Comparison of ENCODE assay signal across 21 cellular contexts in the genomic region with DNA sequence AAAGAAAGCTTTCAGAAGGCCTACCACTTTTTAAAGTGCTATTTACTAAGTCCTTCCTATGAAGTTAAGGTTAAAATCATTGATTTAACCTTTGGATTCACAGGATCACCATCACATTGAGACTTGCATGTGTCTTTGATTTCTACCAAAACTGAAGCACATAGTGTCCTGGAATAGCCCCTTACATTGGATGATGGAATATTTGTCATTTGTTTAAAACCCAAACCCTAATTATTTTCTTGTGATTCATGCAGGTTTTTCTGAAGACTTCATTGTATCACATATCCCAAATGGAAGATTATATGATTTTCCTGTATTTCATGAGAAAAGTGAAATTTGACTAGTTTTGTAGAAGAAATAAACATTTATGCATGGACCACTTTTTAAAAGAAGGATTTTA. TPM values are rescaled to one million over a fixed set of nuclear protein-coding genes. Genes with fewer than 3 reads are reported as not detected.
A peak's percentile ranks its signal among the peaks of the same experiment; 100 is the strongest.
DNase-seq lines count a peak whose midpoint lies in the region; ATAC-seq, FAIRE-seq and TF ChIP-seq lines count a peak whose summit lies in the region.
"Had no signal": no experiment of that assay in that cellular context is flagged by ENCODE, and none has a peak within 500 bp of the region (broad histone marks: within the 10 kb centered on the region; RNA-seq: fewer than 3 reads in every experiment).

No MANE protein-coding gene starts in this region.

- FAIRE-seq in A549 (lab: Jason Lieb, UNC) (peak; percentile 78), frontal cortex (lab: Jason Lieb, UNC) (no peak)
- FAIRE-seq: GM12892, HepG2, TTC549 had no signal

- no peak for TF ChIP-seq POLR2A in A549 (IDR thresholded peaks at IDR 0.05; ENCODE audit: low read length)

- H3K4me1 ChIP-seq in A549: peaks cover 68% of the 10 kb centered on the region
- H3K4me1 ChIP-seq: uterus had no signal

- no peak overlapping the region for H3K27ac Mint-ChIP-seq in activated CD8-positive, alpha-beta T cell treated with anti-CD3 and anti-CD28 coated beads, Interleukin-2, amount 10 ng/mL, durations not matched to agents 7 days and 5 days
- H3K27ac Mint-ChIP-seq: activated CD4-positive, alpha-beta T cell treated with anti-CD3 and anti-CD28 coated beads, Interleukin-2, amount 10 ng/mL, durations not matched to agents 7 days and 5 days; activated naive CD8-positive, alpha-beta T cell; activated T-cell treated with anti-CD3 and anti-CD28 coated beads, Interleukin-2, amount 50 U/mL, for 24 hours; memory B cell; stimulated activated naive CD8-positive, alpha-beta T cell treated with anti-CD3 and anti-CD28 coated beads, Interleukin-15, amount 100 ng/mL, for 72 hours had no signal

- no peak for TF ChIP-seq CTCF in A549 (IDR thresholded peaks at IDR 0.05)
- no peak for TF ChIP-seq CTCF in HFF-Myc (IDR thresholded peaks at IDR 0.05; ENCODE audit: low read depth, low read length, missing control alignments)
- TF ChIP-seq CTCF in kidney epithelial cell (IDR thresholded peaks at IDR 0.05; ENCODE audit: insufficient read depth, low read length, poor library complexity, severe bottlenecking): no peak

- H3K4me3 Mint-ChIP-seq in activated CD8-positive, alpha-beta T cell treated with anti-CD3 and anti-CD28 coated beads, Interleukin-2, amount 10 ng/mL, durations not matched to agents 7 days and 5 days: no peak overlapping the region
- H3K4me3 Mint-ChIP-seq: activated CD4-positive, alpha-beta T cell treated with anti-CD3 and anti-CD28 coated beads, Interleukin-2, amount 10 ng/mL, durations not matched to agents 7 days and 5 days; activated naive CD8-positive, alpha-beta T cell; activated T-cell treated with anti-CD3 and anti-CD28 coated beads, Interleukin-2, amount 50 U/mL, for 24 hours; central memory CD8-positive, alpha-beta T cell; memory B cell had no signal

- peak overlapping the region; percentile 88 for H3K4me2 ChIP-seq in A549

- POLR2A ChIA-PET in A549 (lab: Yijun Ruan, JAX): no interaction called here
- POLR2A ChIA-PET in activated CD8-positive, alpha-beta T cell treated with anti-CD3 and anti-CD28 coated beads, Interleukin-2, amount 10 ng/mL, durations not matched to agents 7 days and 5 days (lab: Charles Lee): no interaction called here

- H3K4me1 Mint-ChIP-seq in activated CD8-positive, alpha-beta T cell treated with anti-CD3 and anti-CD28 coated beads, Interleukin-2, amount 10 ng/mL, durations not matched to agents 7 days and 5 days (ENCODE audit: low read depth): peaks cover 27% of the 10 kb centered on the region
- H3K4me1 Mint-ChIP-seq: central memory CD8-positive, alpha-beta T cell had no signal

- CTCF ChIA-PET in A549 (lab: Yijun Ruan, JAX): interaction anchor here (1.2 kb wide), 1 partner anchor 255 kb away, joined by 3 read pairs; no protein-coding TSS in a partner anchor
- CTCF ChIA-PET in activated CD8-positive, alpha-beta T cell treated with anti-CD3 and anti-CD28 coated beads, Interleukin-2, amount 10 ng/mL, durations not matched to agents 7 days and 5 days (lab: Charles Lee): no interaction called here

- no peak for ATAC-seq in A549
- ATAC-seq in GM21390 (IDR thresholded peaks at IDR 0.05; ENCODE audit: unreplicated experiment): no peak
- no peak for ATAC-seq in activated CD8-positive, alpha-beta T cell treated with anti-CD3 and anti-CD28 coated beads, Interleukin-2, amount 10 ng/mL, durations not matched to agents 7 days and 5 days
- ATAC-seq: HepG2; stimulated activated naive CD8-positive, alpha-beta T cell treated with anti-CD3 and anti-CD28 coated beads, Interleukin-15, amount 100 ng/mL, for 72 hours had no signal

- H3K27me3 Mint-ChIP-seq in activated CD8-positive, alpha-beta T cell treated with anti-CD3 and anti-CD28 coated beads, Interleukin-2, amount 10 ng/mL, durations not matched to agents 7 days and 5 days (ENCODE audit: low read depth): peaks cover 2% of the 10 kb centered on the region
- H3K27me3 Mint-ChIP-seq: central memory CD8-positive, alpha-beta T cell; memory B cell had no signal

- no peaks in the 10 kb centered on the region for H3K9me3 Mint-ChIP-seq in activated CD8-positive, alpha-beta T cell treated with anti-CD3 and anti-CD28 coated beads, Interleukin-2, amount 10 ng/mL, durations not matched to agents 7 days and 5 days (ENCODE audit: insufficient read depth)
- H3K9me3 Mint-ChIP-seq: activated CD4-positive, alpha-beta T cell treated with anti-CD3 and anti-CD28 coated beads, Interleukin-2, amount 10 ng/mL, durations not matched to agents 7 days and 5 days; activated T-cell treated with anti-CD3 and anti-CD28 coated beads, Interleukin-2, amount 50 U/mL, for 24 hours; memory B cell; stimulated activated naive CD8-positive, alpha-beta T cell treated with anti-CD3 and anti-CD28 coated beads, Interleukin-15, amount 100 ng/mL, for 72 hours had no signal

- H3K36me3 ChIP-seq in kidney epithelial cell (ENCODE audit: control insufficient read depth, insufficient read depth, low read length): no peaks in the 10 kb centered on the region
- H3K36me3 ChIP-seq: uterus had no signal

- no peak for TF ChIP-seq EP300 in A549 (IDR thresholded peaks at IDR 0.05)

- no peaks in the 10 kb centered on the region for H3K27me3 ChIP-seq in kidney epithelial cell (ENCODE audit: control insufficient read depth, insufficient read depth, low read length)
- H3K27me3 ChIP-seq: uterus had no signal

- no peak for DNase-seq in A549 (ENCODE audit: low read depth in 1 of 2, low spot score in 1 of 2)
- no peak for DNase-seq in HFF-Myc (ENCODE audit: extremely low read depth, low read depth)
- DNase-seq in dermis blood vessel endothelial cell: peak; percentile 20
- no peak for DNase-seq in kidney epithelial cell (ENCODE audit: low read depth)
- DNase-seq in AML-193 (lab: John Stamatoyannopoulos, UW): no peak
- no peak for DNase-seq in activated CD8-positive, alpha-beta T cell treated with anti-CD3 and anti-CD28 coated beads, Interleukin-2, amount 10 ng/mL, durations not matched to agents 7 days and 5 days
- no peak for DNase-seq in frontal cortex (ENCODE audit: low spot score in 2 of 2)
- DNase-seq: activated CD4-positive, alpha-beta T cell treated with anti-CD3 and anti-CD28 coated beads, Interleukin-2, amount 10 ng/mL, durations not matched to agents 7 days and 5 days; activated T-cell treated with anti-CD3 and anti-CD28 coated beads, Interleukin-2, amount 50 U/mL, for 24 hours; GDM1; H7; NCI-H187 treated with DMSO at 0.1 percent for 48 hours; stimulated activated naive CD8-positive, alpha-beta T cell treated with anti-CD3 and anti-CD28 coated beads, Interleukin-15, amount 100 ng/mL, for 72 hours; uterus had no signal

- no peak overlapping the region for H3K4me3 ChIP-seq in A549
- H3K4me3 ChIP-seq in HFF-Myc (replicated peaks; ENCODE audit: low read depth, low read length): peak overlapping the region; percentile 82; the same call in 1 of the 2 replicates
- peak overlapping the region; percentile 2 for H3K4me3 ChIP-seq in kidney epithelial cell (ENCODE audit: low read depth, low read length)
- H3K4me3 ChIP-seq: uterus had no signal

- no peak overlapping the region for H3K27ac ChIP-seq in A549
- H3K27ac ChIP-seq: uterus had no signal

- no peaks in the 10 kb centered on the region for H3K36me3 Mint-ChIP-seq in activated CD8-positive, alpha-beta T cell treated with anti-CD3 and anti-CD28 coated beads, Interleukin-2, amount 10 ng/mL, durations not matched to agents 7 days and 5 days (ENCODE audit: low read depth)
- H3K36me3 Mint-ChIP-seq: activated naive CD8-positive, alpha-beta T cell; memory B cell had no signal

- TF ChIP-seq RAD21 in A549 (conservative IDR thresholded peaks at IDR 0.05 in 1 of 2, IDR thresholded peaks at IDR 0.05 in 1 of 2): no peak

- H3K9me3 ChIP-seq in A549: no peaks in the 10 kb centered on the region
- H3K9me3 ChIP-seq: uterus had no signal

TF ChIP-seq in A549, 52 proteins besides CTCF, POLR2A, EP300 and RAD21:
- TF ChIP-seq POLR2AphosphoS2 (conservative IDR thresholded peaks at IDR 0.05; ENCODE audit: low read length): no peak
- no peak for TF ChIP-seq NFE2L2 (conservative IDR thresholded peaks at IDR 0.05; ENCODE audit: low read length)
- no peak for TF ChIP-seq TFCP2L1 (CRISPR knock-in tag; IDR thresholded peaks at IDR 0.05)
- TF ChIP-seq, protein P1, sequence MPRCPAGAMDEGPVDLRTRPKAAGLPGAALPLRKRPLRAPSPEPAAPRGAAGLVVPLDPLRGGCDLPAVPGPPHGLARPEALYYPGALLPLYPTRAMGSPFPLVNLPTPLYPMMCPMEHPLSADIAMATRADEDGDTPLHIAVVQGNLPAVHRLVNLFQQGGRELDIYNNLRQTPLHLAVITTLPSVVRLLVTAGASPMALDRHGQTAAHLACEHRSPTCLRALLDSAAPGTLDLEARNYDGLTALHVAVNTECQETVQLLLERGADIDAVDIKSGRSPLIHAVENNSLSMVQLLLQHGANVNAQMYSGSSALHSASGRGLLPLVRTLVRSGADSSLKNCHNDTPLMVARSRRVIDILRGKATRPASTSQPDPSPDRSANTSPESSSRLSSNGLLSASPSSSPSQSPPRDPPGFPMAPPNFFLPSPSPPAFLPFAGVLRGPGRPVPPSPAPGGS (IDR thresholded peaks at IDR 0.05): no peak
- TF ChIP-seq, protein P2, sequence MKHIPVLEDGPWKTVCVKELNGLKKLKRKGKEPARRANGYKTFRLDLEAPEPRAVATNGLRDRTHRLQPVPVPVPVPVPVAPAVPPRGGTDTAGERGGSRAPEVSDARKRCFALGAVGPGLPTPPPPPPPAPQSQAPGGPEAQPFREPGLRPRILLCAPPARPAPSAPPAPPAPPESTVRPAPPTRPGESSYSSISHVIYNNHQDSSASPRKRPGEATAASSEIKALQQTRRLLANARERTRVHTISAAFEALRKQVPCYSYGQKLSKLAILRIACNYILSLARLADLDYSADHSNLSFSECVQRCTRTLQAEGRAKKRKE (CRISPR knock-in tag; IDR thresholded peaks at IDR 0.05; ENCODE audit: low read depth): no peak
TF ChIP-seq in A549: peak in this region for 0.

RNA-seq across cellular contexts. Expression of a gene that starts 3.3 kb away (rescaled TPM):
- polyA plus RNA-seq in A549 (2011; rRNA removed): 19.1 and 19.9 TPM in 2 replicates
- polyA plus RNA-seq in A549 (2012; cell fraction: cytosol; rRNA removed): 1.3 and 1.5 TPM in 2 replicates
- 1.3 and 1.5 TPM in 2 replicates for polyA plus RNA-seq in A549 (2012; cell fraction: nucleus; rRNA removed)
- 3.6 to 4.3 TPM (median 4.2 TPM) in 3 replicates for polyA plus RNA-seq in A549 (2017; fragmentation: RNase III; extraction: RNeasy Plus Mini Kit Qiagen cat#74134 plus additional on column Dnase treatment)
- polyA minus RNA-seq in A549 (2011; rRNA and poly(A)+ RNA removed): 13.2 and 14.6 TPM in 2 replicates
- 80.2 and 109 TPM in 2 replicates for total RNA-seq in dermis blood vessel endothelial cell
- total RNA-seq in kidney epithelial cell: 6.2 and 6.8 TPM in 2 replicates
- total RNA-seq in activated CD8-positive, alpha-beta T cell treated with anti-CD3 and anti-CD28 coated beads, Interleukin-2, amount 10 ng/mL, durations not matched to agents 7 days and 5 days: 1 to 10 TPM; 1.9 to 2.0 TPM
- 33.0 TPM for total RNA-seq in frontal cortex
